In the genomic region with DNA sequence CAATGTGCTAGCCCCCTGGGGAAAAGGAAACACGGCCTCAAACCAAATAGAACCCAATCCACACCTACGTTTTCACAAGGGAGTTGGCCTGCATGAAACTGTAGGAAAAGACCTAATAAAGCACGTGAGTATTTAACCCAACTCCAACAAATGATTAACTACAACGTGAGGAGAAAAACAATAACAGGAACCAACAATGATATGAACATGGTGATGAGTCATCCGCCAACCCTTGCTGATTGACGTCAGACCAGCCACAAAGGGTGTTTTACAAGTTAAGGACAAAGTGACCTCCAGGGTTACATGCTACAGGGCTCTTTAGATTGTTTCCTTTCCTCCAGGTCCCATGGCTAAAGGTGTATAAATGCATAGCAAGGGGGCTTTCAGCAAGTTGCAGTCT, we compare ENCODE assay signal across 1 cellular context.
TF ChIP-seq lines count a peak whose summit lies in the region.

No MANE protein-coding gene starts in this region.

TF ChIP-seq in GM12878, 131 proteins besides CTCF, POLR2A, EP300 and RAD21 (continued from another document):
- TF ChIP-seq PAX5 (IDR thresholded peaks at IDR 0.05; ENCODE audit: borderline replicate concordance, low read depth, low read length) (peak; percentile 31; the same call in 1 of the 2 replicates), ZZZ3 (IDR thresholded peaks at IDR 0.05; ENCODE audit: control insufficient read depth, insufficient read length, low read depth) (no peak), BRCA1 (IDR thresholded peaks at IDR 0.05; ENCODE audit: low read depth, low read length) (no peak), HSF1 (IDR thresholded peaks at IDR 0.05; ENCODE audit: low read depth, low read length) (no peak), TBL1XR1 (IDR thresholded peaks at IDR 0.05; ENCODE audit: low read depth, low read length) (peak; percentile 28; the same call in 1 of the 2 replicates)
